Comparison of ENCODE assay signal across 12 cellular contexts in the genomic region with DNA sequence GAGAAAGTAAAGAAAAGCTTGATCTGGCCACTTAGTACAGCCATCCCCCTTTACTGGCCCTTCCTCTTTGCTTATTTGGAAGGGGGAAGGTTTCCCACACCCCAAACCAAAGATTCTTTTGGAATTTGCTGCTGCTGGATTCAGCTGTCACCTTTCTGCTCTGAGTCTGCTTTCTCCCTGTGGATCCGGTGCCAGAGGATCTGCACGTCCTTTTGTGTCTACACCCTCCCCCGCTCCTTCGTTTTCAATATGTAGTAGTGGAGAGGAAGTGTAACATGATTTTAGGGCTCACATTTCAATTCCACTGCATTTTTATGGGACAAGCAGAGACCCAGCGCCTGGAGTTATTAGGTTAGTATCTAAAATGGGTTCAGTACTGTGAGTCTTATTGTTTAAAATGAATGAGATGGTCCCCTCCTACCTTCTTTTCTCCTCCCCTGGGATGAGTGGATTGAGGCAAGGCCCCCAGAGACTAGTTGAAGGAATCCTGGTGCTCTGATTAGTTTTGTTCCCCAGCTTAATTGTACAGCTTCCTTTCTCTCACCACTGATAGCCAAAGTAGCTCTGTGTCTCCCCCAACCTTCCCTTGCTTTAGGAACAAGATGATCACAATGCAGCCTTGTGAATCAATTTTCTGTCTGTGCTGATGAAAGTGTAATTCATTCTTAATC. TPM values are rescaled to one million over a fixed set of nuclear protein-coding genes. Genes with fewer than 3 reads are reported as not detected.
DNase-seq lines count a peak whose midpoint lies in the region; ATAC-seq and TF ChIP-seq lines count a peak whose summit lies in the region.
"Had no signal": no experiment of that assay in that cellular context is flagged by ENCODE, and none has a peak within 500 bp of the region (broad histone marks: within the 10 kb centered on the region; RNA-seq: fewer than 3 reads in every experiment).

No MANE protein-coding gene starts in this region.

- DNase-seq in NCI-H82 (lab: John Stamatoyannopoulos, UW), result peak; percentile 47
- DNase-seq in NCI-H82 treated with DMSO at 0.1 percent for 48 hours (lab: John Stamatoyannopoulos, UW; ENCODE audit: unreplicated experiment), result no peak
- no peak for DNase-seq in WERI-Rb-1
- no peak for DNase-seq in mesendoderm
- no peak for DNase-seq in KG1 (lab: John Stamatoyannopoulos, UW)
- DNase-seq: GF-D8, kidney had no signal

- H3K56ac ChIP-seq in mesendoderm (ENCODE audit: low read length), result no peak overlapping the region

- H3K23ac ChIP-seq in mesendoderm (ENCODE audit: low read length), result peak overlapping the region; percentile 48

- H3K36me3 ChIP-seq in WERI-Rb-1 (peaks cover 13% of the 10 kb centered on the region; the same call in 1 of the 2 replicates), mesendoderm (ENCODE audit: control insufficient read depth, insufficient read depth, low read length) (no peaks in the 10 kb centered on the region), skeletal muscle satellite cell (ENCODE audit: insufficient read depth, low read length) (peaks cover 47% of the 10 kb centered on the region)

- no peak overlapping the region for H4K5ac ChIP-seq in mesendoderm (ENCODE audit: low read length)

- no peak overlapping the region for H2BK15ac ChIP-seq in mesendoderm (replicated peaks; ENCODE audit: low read depth)

- WGBS in mesendoderm (ENCODE audit: extremely low coverage, insufficient coverage, low lambda C conversion rate), result no CpG with 5 or more reads among the region's 5 CpGs

- no peak overlapping the region for H3K18ac ChIP-seq in mesendoderm (ENCODE audit: low read length)

- no peak for ATAC-seq in HG02970 (IDR thresholded peaks at IDR 0.05; ENCODE audit: low FRiP score, unreplicated experiment)
- ATAC-seq in GM21825 (IDR thresholded peaks at IDR 0.05; ENCODE audit: unreplicated experiment), result no peak

- H3K4me2 ChIP-seq in mesendoderm (ENCODE audit: low read length), result no peak overlapping the region
- H3K4me2 ChIP-seq in skeletal muscle satellite cell (ENCODE audit: low read length), result no peak overlapping the region

- H3K4ac ChIP-seq in mesendoderm (ENCODE audit: low read depth, low read length), result no peak overlapping the region

- H3K79me2 ChIP-seq in mesendoderm (ENCODE audit: control insufficient read depth, insufficient read depth, low read length), result no peaks in the 10 kb centered on the region

- H2BK120ac ChIP-seq in mesendoderm (ENCODE audit: low read depth, low read length), result no peak overlapping the region

- no peaks in the 10 kb centered on the region for H3K9me3 ChIP-seq in WERI-Rb-1 (ENCODE audit: severe bottlenecking)
- no peaks in the 10 kb centered on the region for H3K9me3 ChIP-seq in skeletal muscle satellite cell (replicated peaks; ENCODE audit: low read length)

- H3K4me3 ChIP-seq in WERI-Rb-1 (ENCODE audit: low read depth, low read length) (no peak overlapping the region), mesendoderm (ENCODE audit: low read length) (no peak overlapping the region), skeletal muscle satellite cell (ENCODE audit: low read length) (no peak overlapping the region)

- H3K27ac ChIP-seq in WERI-Rb-1 (peak overlapping the region; percentile 79), mesendoderm (ENCODE audit: low read depth, low read length) (no peak overlapping the region)
- H3K27ac ChIP-seq: C4-2B had no signal

- H4K8ac ChIP-seq in mesendoderm (ENCODE audit: low read depth, low read length), result no peak overlapping the region

- H3K9ac ChIP-seq in mesendoderm (ENCODE audit: low read length), result peak overlapping the region; percentile 29
- peak overlapping the region; percentile 11 for H3K9ac ChIP-seq in skeletal muscle satellite cell (ENCODE audit: low read depth, low read length)

- H2BK5ac ChIP-seq in mesendoderm (ENCODE audit: low read length), result no peak overlapping the region

- H3K4me1 ChIP-seq in mesendoderm (ENCODE audit: control insufficient read depth, low read depth, low read length) (peaks cover 22% of the 10 kb centered on the region), skeletal muscle satellite cell (ENCODE audit: control insufficient read depth, insufficient read depth, low read length) (peaks cover 33% of the 10 kb centered on the region)

- no peaks in the 10 kb centered on the region for H3K79me1 ChIP-seq in mesendoderm (ENCODE audit: low read length)

- H2AK5ac ChIP-seq in mesendoderm (ENCODE audit: low read length), result no peak overlapping the region

- TF ChIP-seq CTCF in WERI-Rb-1 (IDR thresholded peaks at IDR 0.05; ENCODE audit: low read depth, low read length), result no peak

- H3K27me3 ChIP-seq in WERI-Rb-1 (ENCODE audit: insufficient read depth, low read depth, severe bottlenecking), result no peaks in the 10 kb centered on the region
- H3K27me3 ChIP-seq in mesendoderm (ENCODE audit: insufficient read depth, low read length, poor library complexity), result no peaks in the 10 kb centered on the region
- H3K27me3 ChIP-seq in skeletal muscle satellite cell (ENCODE audit: control insufficient read depth, insufficient read depth, low read length), result no peaks in the 10 kb centered on the region

RNA-seq across cellular contexts. Expression of gene CABP7, which starts 30.5 kb away (rescaled TPM):
- polyA plus RNA-seq in mesendoderm (2013, experiment 1 of 2), result 0.03 TPM
- 0.01 TPM for polyA plus RNA-seq in mesendoderm (2013, experiment 2 of 2)
- not detected in 2 replicates for total RNA-seq in skeletal muscle satellite cell (2012; rRNA removed)
- polyA plus RNA-seq: mammary epithelial cell had no signal
